Comparison of ENCODE assay signal across 8 cellular contexts in genomic region chr2:128090575-128090908, GRCh38. TPM values are rescaled to one million over a fixed set of nuclear protein-coding genes. Genes with fewer than 3 reads are reported as not detected.
A peak's percentile ranks its signal among the peaks of the same experiment; 100 is the strongest.
DNase-seq lines count a peak whose midpoint lies in the region; ATAC-seq, FAIRE-seq and TF ChIP-seq lines count a peak whose summit lies in the region.

No MANE protein-coding gene starts in this region.

- DNase-seq in HFF-Myc (ENCODE audit: extremely low read depth, low read depth) = no peak
- no peak for DNase-seq in GM12878 (ENCODE audit: low read depth, low spot score)
- DNase-seq in mesendoderm = no peak
- DNase-seq in OCI-M1 (lab: John Stamatoyannopoulos, UW) = no peak
- DNase-seq in NCI-H748 (lab: John Stamatoyannopoulos, UW; ENCODE audit: unreplicated experiment) = no peak
- no peak for DNase-seq in HuH-7.5 (ENCODE audit: low spot score)

- H3K9me3 ChIP-seq in GM12878 (replicated peaks; ENCODE audit: control insufficient read depth, insufficient read depth, low read length) = no peaks in the 10 kb centered on the region

- intact Hi-C loops in GM12878 (cut with micrococcal nuclease; ENCODE audit: unreplicated experiment) = loop anchor here (5.0 kb wide), 1 partner anchor 63 kb away; the partner anchor contains the start of gene SAP130

- peak overlapping the region; percentile 94 for H3K56ac ChIP-seq in mesendoderm (ENCODE audit: low read length)

- BruUV-seq in GM12878 (replicated peaks; lab: Mats Ljungman, UMichigan) = TSS peak; percentile 97

- H2BK5ac ChIP-seq in mesendoderm (ENCODE audit: low read length) = no peak overlapping the region

- H2BK120ac ChIP-seq in mesendoderm (ENCODE audit: low read depth, low read length) = no peak overlapping the region

- no peaks in the 10 kb centered on the region for H3K27me3 ChIP-seq in GM12878 (replicated peaks in 1 of 2; ENCODE audit: control insufficient read depth in 2 of 2, insufficient read depth in 2 of 2, low read length in 1 of 2)
- no peaks in the 10 kb centered on the region for H3K27me3 ChIP-seq in mesendoderm (ENCODE audit: insufficient read depth, low read length, poor library complexity)

- H2BK15ac ChIP-seq in mesendoderm (replicated peaks; ENCODE audit: low read depth) = no peak overlapping the region

- H3K79me2 ChIP-seq in GM12878 (ENCODE audit: control insufficient read depth, insufficient read depth, low read length) (peaks cover 44% of the 10 kb centered on the region), mesendoderm (ENCODE audit: control insufficient read depth, insufficient read depth, low read length) (peaks cover 30% of the 10 kb centered on the region)

- no peak overlapping the region for H4K8ac ChIP-seq in mesendoderm (ENCODE audit: low read depth, low read length)

- H3K4me3 ChIP-seq in HFF-Myc (replicated peaks; ENCODE audit: low read depth, low read length) (peak overlapping the region; percentile 97), GM12878 (peak overlapping the region; percentile 89), mesendoderm (ENCODE audit: low read length) (peak overlapping the region; percentile 91)

- CTCF ChIA-PET in GM12878 (lab: Yijun Ruan, JAX) = interaction anchor here (0.9 to 3.0 kb wide), 4 partner anchors 11 to 232 kb away, joined by 3 to 12 read pairs (median 4); partner anchors contain the start of gene SAP130

- H2AK5ac ChIP-seq in mesendoderm (ENCODE audit: low read length) = no peak overlapping the region

- ATAC-seq in GM12878 (no peak), HG03135 (IDR thresholded peaks at IDR 0.05; ENCODE audit: unreplicated experiment) (no peak)

- TF ChIP-seq CTCF in 22Rv1 (IDR thresholded peaks at IDR 0.05) = no peak
- TF ChIP-seq CTCF in HFF-Myc (IDR thresholded peaks at IDR 0.05; ENCODE audit: low read depth, low read length, missing control alignments) = no peak
- TF ChIP-seq CTCF in GM12878 (IDR thresholded peaks at IDR 0.05 in 2 of 3, conservative IDR thresholded peaks at IDR 0.05 in 1 of 3; ENCODE audit: control insufficient read depth in 2 of 3, extremely low read depth in 1 of 3, insufficient read depth in 1 of 3, low read depth in 3 of 3, low read length in 3 of 3) = no peak

- H3K18ac ChIP-seq in mesendoderm (ENCODE audit: low read length) = no peak overlapping the region

- no peak for FAIRE-seq in GM12878 (lab: Jason Lieb, UNC)

- no peak for TF ChIP-seq RAD21 in GM12878 (IDR thresholded peaks at IDR 0.05; ENCODE audit: insufficient read depth, low read depth, low read length)

- H3K4me1 ChIP-seq in GM12878 (ENCODE audit: control insufficient read depth, insufficient read depth, low read length) (peaks cover 11% of the 10 kb centered on the region), mesendoderm (ENCODE audit: control insufficient read depth, low read depth, low read length) (no peaks in the 10 kb centered on the region)

- peak overlapping the region; percentile 86 for H2AFZ ChIP-seq in GM12878 (ENCODE audit: control insufficient read depth, low read depth, low read length)

- no peaks in the 10 kb centered on the region for H3K36me3 ChIP-seq in GM12878 (ENCODE audit: control insufficient read depth in 2 of 2, insufficient read depth in 2 of 2, low read length in 1 of 2)
- no peaks in the 10 kb centered on the region for H3K36me3 ChIP-seq in mesendoderm (ENCODE audit: control insufficient read depth, insufficient read depth, low read length)

- in situ Hi-C loops in GM12878 (cut with MboI) = no loop called here

- POLR2A ChIA-PET in GM12878 (lab: Charles Lee) = interaction anchor here (0.6 to 3.3 kb wide), 5 partner anchors 10 to 766 kb away, joined by 3 to 25 read pairs (median 4); no protein-coding TSS in a partner anchor

- SMC1A ChIA-PET in GM12878 (lab: Charles Lee; ENCODE audit: uncharacterized antibody, unreplicated experiment) = interaction anchor here (0.8 to 3.0 kb wide), 6 partner anchors 10 to 282 kb away, joined by 3 to 12 read pairs (median 3); partner anchors contain the start of gene SAP130

- H4K5ac ChIP-seq in mesendoderm (ENCODE audit: low read length) = no peak overlapping the region

- no peak for TF ChIP-seq POLR2A in GM12878 (IDR thresholded peaks at IDR 0.05; ENCODE audit: low read depth, low read length)

- RAD21 ChIA-PET in GM12878 (lab: Charles Lee; ENCODE audit: unreplicated experiment) = interaction anchor here (0.6 to 2.5 kb wide), 6 partner anchors 12 to 285 kb away, joined by 3 to 21 read pairs (median 3); partner anchors contain the start of gene SAP130

- no peak overlapping the region for H3K4ac ChIP-seq in mesendoderm (ENCODE audit: low read depth, low read length)

- peak overlapping the region; percentile 68 for H3K27ac ChIP-seq in 22Rv1
- peak overlapping the region; percentile 89 for H3K27ac ChIP-seq in GM12878 (ENCODE audit: control insufficient read depth, insufficient read depth)
- H3K27ac ChIP-seq in mesendoderm (ENCODE audit: low read depth, low read length) = no peak overlapping the region

- no peaks in the 10 kb centered on the region for H4K20me1 ChIP-seq in GM12878 (ENCODE audit: control insufficient read depth, insufficient read depth)

- WGBS in GM12878 (ENCODE audit: insufficient coverage, insufficient replicate concordance, low lambda C conversion rate, missing lambda C conversion rate) = 0% methylated on average over 4 of the region's 4 CpGs
- WGBS in mesendoderm (ENCODE audit: extremely low coverage, insufficient coverage, low lambda C conversion rate) = no CpG with 5 or more reads among the region's 4 CpGs

- H3K9ac ChIP-seq in GM12878 (ENCODE audit: control insufficient read depth, insufficient read depth, low read length) (peak overlapping the region; percentile 87), mesendoderm (ENCODE audit: low read length) (peak overlapping the region; percentile 89)

- peak overlapping the region; percentile 80 for H3K4me2 ChIP-seq in GM12878 (ENCODE audit: control insufficient read depth, insufficient read depth)
- peak overlapping the region; percentile 81 for H3K4me2 ChIP-seq in mesendoderm (ENCODE audit: low read length)

- peaks cover 9% of the 10 kb centered on the region for H3K79me1 ChIP-seq in mesendoderm (ENCODE audit: low read length)

- TF ChIP-seq EP300 in GM12878 (IDR thresholded peaks at IDR 0.05; ENCODE audit: borderline replicate concordance in 1 of 2, control insufficient read depth in 1 of 2, low read depth in 2 of 2, low read length in 2 of 2) = no peak

- H3K23ac ChIP-seq in mesendoderm (ENCODE audit: low read length) = no peak overlapping the region

TF ChIP-seq in GM12878, 131 proteins besides CTCF, POLR2A, EP300 and RAD21:
- TF ChIP-seq IKZF1 (conservative IDR thresholded peaks at IDR 0.05) = no peak
- TF ChIP-seq PAX8 (IDR thresholded peaks at IDR 0.05) = 0 out of 2 replicates have a peak, but pooled peaks have one; percentile 76
- TF ChIP-seq RAD51 (IDR thresholded peaks at IDR 0.05) = peak; percentile 26; the same call in 1 of the 2 replicates
- no peak for TF ChIP-seq NBN (IDR thresholded peaks at IDR 0.05)
- TF ChIP-seq SKIL (IDR thresholded peaks at IDR 0.05; ENCODE audit: low read depth, poor library complexity, severe bottlenecking) = peak; percentile 25
- no peak for TF ChIP-seq ZBTB33 (IDR thresholded peaks at IDR 0.05)

RNA-seq across cellular contexts. Expression of gene UGGT1, which starts 0.5 kb away (rescaled TPM):
- total RNA-seq in GM12878 (2013; cell fraction: nucleolus; rRNA removed) = 85.5 and 90.6 TPM in 2 replicates
- total RNA-seq in GM12878 (2014; rRNA removed) (43.9 and 49.3 TPM in 2 replicates), GM12878 (2014; rRNA removed; fragmentation: Illumina TruSeq; extraction: Trizol) (45.7 and 47.2 TPM in 2 replicates), GM12878 (2021) (46.7 and 49.8 TPM in 2 replicates)
- 16.0 TPM for polyA plus RNA-seq in GM12878 (2011; ENCODE audit: low read depth)
- polyA plus RNA-seq in GM12878 (2011; rRNA removed) (25.9 and 28.4 TPM in 2 replicates), GM12878 (2014; fragmentation: Illumina TruSeq; extraction: Trizol) (36.1 and 38.4 TPM in 2 replicates), GM12878 (2014; fragmentation: Nextera tagmentation; extraction: Ambion mirVana) (1 to 10 TPM; 4.1 to 5.9 TPM), GM12878 (2014; rRNA removed) (26.8 and 31.0 TPM in 2 replicates), GM12878 (2016; fragmentation: Nextera tagmentation; extraction: Ambion mirVana) (10 to 100 TPM; 21.0 to 23.5 TPM)
- 16.8 and 18.4 TPM in 2 replicates for polyA plus RNA-seq in GM12878 (2011; cell fraction: cytosol; rRNA removed)
- 18.8 and 25.9 TPM in 2 replicates for polyA plus RNA-seq in GM12878 (2011; cell fraction: nucleus; rRNA removed)
- 14.9 and 15.5 TPM in 2 replicates for polyA plus RNA-seq in GM12878 (2012)
- 34.9 and 53.2 TPM in 2 replicates for polyA minus RNA-seq in GM12878 (2011; rRNA and poly(A)+ RNA removed)
- 21.8 and 22.0 TPM in 2 replicates for polyA minus RNA-seq in GM12878 (2011; cell fraction: cytosol; rRNA and poly(A)+ RNA removed)
- polyA minus RNA-seq in GM12878 (2011; cell fraction: nucleus; rRNA and poly(A)+ RNA removed) = 25.5 and 37.3 TPM in 2 replicates
- 30.0 TPM for polyA plus RNA-seq in mesendoderm (2013, experiment 1 of 2)
- 29.5 TPM for polyA plus RNA-seq in mesendoderm (2013, experiment 2 of 2)
